ENCODE assay signal across 8 cellular contexts in the genomic region with DNA sequence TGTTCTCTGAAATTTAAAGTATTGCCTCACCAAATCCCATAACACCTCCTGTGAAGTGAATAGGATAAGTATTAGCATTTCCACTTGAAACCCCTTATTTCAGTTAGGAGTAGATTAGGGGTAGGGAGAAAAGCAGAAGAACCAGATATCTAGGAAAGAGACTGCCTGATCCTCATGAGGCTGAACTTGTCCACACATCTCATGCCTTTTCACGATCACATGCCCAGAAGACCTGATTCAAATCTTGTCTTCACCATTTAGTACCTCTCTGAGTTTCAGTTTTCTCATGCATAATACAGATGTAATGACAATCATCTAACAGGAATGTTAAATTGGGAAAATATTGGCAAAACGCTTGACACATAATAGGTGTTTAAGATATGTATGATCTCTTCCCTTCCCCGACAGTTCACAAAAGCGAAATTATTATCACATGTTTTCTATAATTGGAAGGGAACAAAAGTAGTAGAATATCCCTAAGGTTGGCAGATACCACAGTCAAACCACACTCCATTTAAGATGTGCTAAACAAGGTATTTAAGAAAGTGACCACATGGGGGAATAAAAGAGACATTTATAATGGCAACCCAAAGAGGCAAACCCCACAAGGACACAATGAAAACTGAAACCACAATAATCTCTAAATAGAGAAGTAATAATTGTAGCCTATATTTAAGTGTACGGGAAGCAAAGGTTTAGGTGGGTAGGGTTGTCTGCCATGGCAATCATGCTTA. TPM values are rescaled to one million over a fixed set of nuclear protein-coding genes. Genes with fewer than 3 reads are reported as not detected.
DNase-seq lines count a peak whose midpoint lies in the region; ATAC-seq and TF ChIP-seq lines count a peak whose summit lies in the region.
"Had no signal": no experiment of that assay in that cellular context is flagged by ENCODE, and none has a peak within 500 bp of the region (broad histone marks: within the 10 kb centered on the region; RNA-seq: fewer than 3 reads in every experiment).

No MANE protein-coding gene starts in this region.

- no peaks in the 10 kb centered on the region for H3K4me1 ChIP-seq in mucosa of descending colon (ENCODE audit: low read depth)

- DNase-seq in NCI-H146 (lab: John Stamatoyannopoulos, UW) (peak; percentile 8), mucosa of descending colon (no peak), UCSD-AML1 (lab: John Stamatoyannopoulos, UW; ENCODE audit: unreplicated experiment) (no peak), amniotic stem cell (lab: John Stamatoyannopoulos, UW) (no peak), iPS-NIHi11 (ENCODE audit: low spot score) (no peak)
- DNase-seq: activated T-cell treated with anti-CD3 and anti-CD28 coated beads, Interleukin-2, amount 50 U/mL, for 24 hours had no signal

- ATAC-seq in GM18909 (IDR thresholded peaks at IDR 0.05; ENCODE audit: poor library complexity, unreplicated experiment) (peak; percentile 75), HG02678 (IDR thresholded peaks at IDR 0.05; ENCODE audit: unreplicated experiment) (peak; percentile 60), mucosa of descending colon (peak; percentile 17)

- H3K4me3 ChIP-seq in mucosa of descending colon = no peak overlapping the region

- H3K36me3 ChIP-seq in mucosa of descending colon (ENCODE audit: low read depth) = no peaks in the 10 kb centered on the region

- intact Hi-C loops in mucosa of descending colon (cut with DNase I, micrococcal nuclease) = no loop called here

- TF ChIP-seq CTCF in mucosa of descending colon (IDR thresholded peaks at IDR 0.05) = no peak

- H3K9me3 ChIP-seq in mucosa of descending colon = no peaks in the 10 kb centered on the region

RNA-seq across cellular contexts. Expression of a gene that starts 25.2 kb away (rescaled TPM):
- total RNA-seq in mucosa of descending colon = 1 to 10 TPM; 2.7 to 7.8 (median 7.7) TPM

Comparison
In these comparisons a context has a peak if more than half of its experiments do, and no peak if none do; other contexts are left out.
1. ATAC-seq: peak in every context shown above with its lines; median percentile 75 in GM18909; 60 in HG02678; 17 in mucosa of descending colon.